ENCODE assay signal across 20 cellular contexts in the genomic region with DNA sequence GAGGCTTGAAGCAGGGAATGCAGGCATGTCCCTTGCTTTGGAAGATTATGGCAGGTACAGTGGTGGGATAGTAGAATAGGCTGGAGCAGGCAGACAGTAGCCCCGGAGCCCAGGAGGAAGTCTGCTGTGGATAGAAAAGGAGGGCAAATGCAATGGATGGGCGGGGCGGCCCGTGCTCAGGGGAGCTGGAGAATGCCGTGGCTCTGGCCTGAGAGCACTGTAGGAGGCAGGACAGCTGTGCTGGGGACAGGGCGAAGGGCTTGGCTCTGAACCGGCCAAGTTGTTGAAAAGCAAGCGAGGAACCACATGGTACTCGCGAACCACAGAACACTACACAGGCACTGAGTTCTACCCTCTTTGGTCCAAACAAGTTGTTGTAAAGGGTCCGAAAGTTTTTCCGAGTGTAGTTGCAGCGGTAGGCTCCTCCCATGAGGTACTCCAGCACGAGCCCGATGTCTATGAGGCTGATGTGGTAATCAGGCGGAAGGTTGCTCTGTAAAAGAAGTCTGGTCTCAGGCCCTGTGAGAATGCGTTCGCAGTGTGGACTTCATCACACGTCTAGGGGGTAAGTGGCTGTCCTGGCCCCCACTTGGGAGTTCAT. TPM values are rescaled to one million over a fixed set of nuclear protein-coding genes. Genes with fewer than 3 reads are reported as not detected.
DNase-seq lines count a peak whose midpoint lies in the region; ATAC-seq, FAIRE-seq and TF ChIP-seq lines count a peak whose summit lies in the region.
"Had no signal": no experiment of that assay in that cellular context is flagged by ENCODE, and none has a peak within 500 bp of the region (broad histone marks: within the 10 kb centered on the region; RNA-seq: fewer than 3 reads in every experiment).

No MANE protein-coding gene starts in this region.

- H2AFZ ChIP-seq in K562 (ENCODE audit: low read depth, low read length) (no peak overlapping the region), trophoblast cell (ENCODE audit: insufficient read depth, low read length, poor library complexity) (no peak overlapping the region)

- no peak overlapping the region for H2BK15ac ChIP-seq in mesendoderm (replicated peaks; ENCODE audit: low read depth)

- no peak overlapping the region for H3K27ac ChIP-seq in K562 (ENCODE audit: extremely low read depth, low read depth, low read length)
- no peak overlapping the region for H3K27ac ChIP-seq in mesendoderm (ENCODE audit: low read depth, low read length)
- H3K27ac ChIP-seq in trophoblast cell (ENCODE audit: low read depth, low read length), result no peak overlapping the region
- H3K27ac ChIP-seq: SK-N-MC had no signal

- H3K79me2 ChIP-seq in K562 (ENCODE audit: control insufficient read depth, insufficient read depth, low read length) (no peaks in the 10 kb centered on the region), mesendoderm (ENCODE audit: control insufficient read depth, insufficient read depth, low read length) (no peaks in the 10 kb centered on the region), trophoblast cell (ENCODE audit: control insufficient read depth, insufficient read depth, low read length, poor library complexity) (no peaks in the 10 kb centered on the region)

- ATAC-seq in K562, result peak; percentile 57
- no peak for ATAC-seq in HG03354 (IDR thresholded peaks at IDR 0.05; ENCODE audit: poor library complexity, severe bottlenecking, unreplicated experiment)

- peak; percentile 37 for FAIRE-seq in K562 (lab: Jason Lieb, UNC)
- FAIRE-seq: RCC 7860 had no signal

- no peak overlapping the region for H3K9ac ChIP-seq in K562 (ENCODE audit: insufficient read depth in 1 of 2, low read depth in 2 of 2, low read length in 2 of 2)
- H3K9ac ChIP-seq in mesendoderm (ENCODE audit: low read length), result no peak overlapping the region
- no peak overlapping the region for H3K9ac ChIP-seq in trophoblast cell (ENCODE audit: low read length)

- no peaks in the 10 kb centered on the region for H3K36me3 ChIP-seq in H7 (replicated peaks; ENCODE audit: control insufficient read depth, insufficient read depth, low read length)
- no peaks in the 10 kb centered on the region for H3K36me3 ChIP-seq in K562 (ENCODE audit: control insufficient read depth, insufficient read depth, low read length)
- no peaks in the 10 kb centered on the region for H3K36me3 ChIP-seq in mesendoderm (ENCODE audit: control insufficient read depth, insufficient read depth, low read length)
- H3K36me3 ChIP-seq in trophoblast cell (ENCODE audit: control insufficient read depth in 1 of 2, insufficient read depth in 2 of 2, low read length in 2 of 2), result no peaks in the 10 kb centered on the region

- no peak overlapping the region for H2BK12ac ChIP-seq in trophoblast cell (ENCODE audit: low read length)

- no peaks in the 10 kb centered on the region for H3K9me1 ChIP-seq in K562 (ENCODE audit: control insufficient read depth, insufficient read depth, low read length)

- no peaks in the 10 kb centered on the region for H3K79me1 ChIP-seq in mesendoderm (ENCODE audit: low read length)
- no peaks in the 10 kb centered on the region for H3K79me1 ChIP-seq in trophoblast cell (ENCODE audit: low read length)

- H3K27me3 ChIP-seq in H7 (ENCODE audit: control insufficient read depth, insufficient read depth, low read length) (no peaks in the 10 kb centered on the region), K562 (ENCODE audit: control insufficient read depth in 2 of 2, insufficient read depth in 2 of 2, low read length in 2 of 2) (peaks cover 31 to 46% of the 10 kb centered on the region in 2 experiments; a peak in 4 of 5 replicates), mesendoderm (ENCODE audit: insufficient read depth, low read length, poor library complexity) (no peaks in the 10 kb centered on the region), trophoblast cell (ENCODE audit: insufficient read depth, low read length) (no peaks in the 10 kb centered on the region)

- BruUV-seq in K562 (replicated peaks; lab: Mats Ljungman, UMichigan), result no TSS peak

- H2BK5ac ChIP-seq in mesendoderm (ENCODE audit: low read length), result no peak overlapping the region
- no peak overlapping the region for H2BK5ac ChIP-seq in trophoblast cell (ENCODE audit: low read depth, low read length, poor library complexity)

- TF ChIP-seq CTCF in K562 (IDR thresholded peaks at IDR 0.05 in 2 of 3, conservative IDR thresholded peaks at IDR 0.05 in 1 of 3; ENCODE audit: insufficient read depth in 2 of 3, low read depth in 1 of 3, low read length in 3 of 3), result no peak

- H3K4me1 ChIP-seq in K562 (replicated peaks in 1 of 2; ENCODE audit: control insufficient read depth in 2 of 2, insufficient read depth in 2 of 2, low read length in 2 of 2) (no peaks in the 10 kb centered on the region), mesendoderm (ENCODE audit: control insufficient read depth, low read depth, low read length) (no peaks in the 10 kb centered on the region), trophoblast cell (ENCODE audit: control insufficient read depth in 1 of 2, insufficient read depth in 2 of 2, low read length in 2 of 2) (no peaks in the 10 kb centered on the region)

- H3K9me3 ChIP-seq in K562 (replicated peaks; ENCODE audit: control insufficient read depth, insufficient read depth, low read depth, low read length), result no peaks in the 10 kb centered on the region
- peaks cover 1% of the 10 kb centered on the region for H3K9me3 ChIP-seq in trophoblast cell (ENCODE audit: insufficient read depth, low read depth, low read length)

- H4K20me1 ChIP-seq in K562 (replicated peaks; ENCODE audit: control insufficient read depth, insufficient read depth, low read length), result no peaks in the 10 kb centered on the region; the same call in 1 of the 2 replicates

- no peak for TF ChIP-seq RAD21 in K562 (CRISPR knock-in tag; conservative IDR thresholded peaks at IDR 0.05 in 1 of 2, IDR thresholded peaks at IDR 0.05 in 1 of 2)

- POLR2A ChIA-PET in K562 (lab: Yijun Ruan, JAX), result interaction anchor here (0.5 kb wide), 1 partner anchor 133 kb away, joined by 3 read pairs; no protein-coding TSS in a partner anchor

- H3K14ac ChIP-seq in trophoblast cell (ENCODE audit: low read length), result no peak overlapping the region

- H3K56ac ChIP-seq in mesendoderm (ENCODE audit: low read length), result no peak overlapping the region

- intact Hi-C loops in K562 (cut with micrococcal nuclease), result no loop called here

- H3K18ac ChIP-seq in mesendoderm (ENCODE audit: low read length) (no peak overlapping the region), trophoblast cell (ENCODE audit: low read length) (no peak overlapping the region)

- H2AK5ac ChIP-seq in mesendoderm (ENCODE audit: low read length) (no peak overlapping the region), trophoblast cell (ENCODE audit: low read length) (no peak overlapping the region)

- in situ Hi-C loops in K562 (cut with MboI), result no loop called here

- H3K4me2 ChIP-seq in K562 (ENCODE audit: insufficient read depth, low read length) (no peak overlapping the region), mesendoderm (ENCODE audit: low read length) (no peak overlapping the region), trophoblast cell (ENCODE audit: low read length) (no peak overlapping the region)

- CTCF ChIA-PET in K562 (lab: Yijun Ruan, JAX; ENCODE audit: low intra/inter-chr PET ratio), result no interaction called here

- H2BK120ac ChIP-seq in mesendoderm (ENCODE audit: low read depth, low read length) (no peak overlapping the region), trophoblast cell (ENCODE audit: insufficient read depth, low read length, poor library complexity) (no peak overlapping the region)

- H4K8ac ChIP-seq in mesendoderm (ENCODE audit: low read depth, low read length), result no peak overlapping the region
- no peak overlapping the region for H4K8ac ChIP-seq in trophoblast cell (ENCODE audit: low read depth, low read length)

- DNase-seq in H7 (peak; percentile 67), K562 (ENCODE audit: extremely low read depth in 1 of 4, low spot score in 3 of 4) (no peak), mesendoderm (no peak), trophoblast cell (peak; percentile 27 to 44), dermis blood vessel endothelial cell (no peak), NCI-H1694 treated with DMSO at 0.1 percent for 48 hours (lab: John Stamatoyannopoulos, UW) (no peak)
- DNase-seq: C1 segment of cervical spinal cord, DMS79, HCEC 1CT, KG1, NCI-H1105 treated with DMSO at 0.1 percent for 48 hours, NCI-H187, NCI-H2107, NCI-H510A treated with DMSO at 0.1 percent for 48 hours, NCI-H774, SHP77 had no signal

- peak overlapping the region; percentile 38 for H3K23ac ChIP-seq in mesendoderm (ENCODE audit: low read length)
- no peak overlapping the region for H3K23ac ChIP-seq in trophoblast cell (ENCODE audit: low read length)

- H3K4me3 ChIP-seq in H7 (ENCODE audit: insufficient read depth, low read depth, low read length), result no peak overlapping the region
- H3K4me3 ChIP-seq in K562, result no peak overlapping the region
- no peak overlapping the region for H3K4me3 ChIP-seq in mesendoderm (ENCODE audit: low read length)
- H3K4me3 ChIP-seq in trophoblast cell (ENCODE audit: low read depth, low read length), result no peak overlapping the region
- H3K4me3 ChIP-seq: SK-N-MC had no signal

- H3K4ac ChIP-seq in mesendoderm (ENCODE audit: low read depth, low read length) (no peak overlapping the region), trophoblast cell (ENCODE audit: low read depth, low read length) (no peak overlapping the region)

- H4K5ac ChIP-seq in mesendoderm (ENCODE audit: low read length), result no peak overlapping the region

- no peak overlapping the region for H4K91ac ChIP-seq in trophoblast cell (ENCODE audit: low read depth, low read length)

- TF ChIP-seq POLR2A in K562 (conservative IDR thresholded peaks at IDR 0.05), result no peak

- 5% methylated on average over 19 of the region's 19 CpGs for WGBS in K562 (ENCODE audit: insufficient coverage, low coverage, missing lambda C conversion rate)
- no CpG with 5 or more reads among the region's 19 CpGs for WGBS in mesendoderm (ENCODE audit: extremely low coverage, insufficient coverage, low lambda C conversion rate)
- WGBS in trophoblast cell (ENCODE audit: extremely low coverage, insufficient coverage, insufficient read length), result no CpG with 5 or more reads among the region's 19 CpGs

- no peak for TF ChIP-seq EP300 in K562 (IDR thresholded peaks at IDR 0.05; ENCODE audit: low read length)

- H4K12ac ChIP-seq in trophoblast cell (ENCODE audit: low read depth, low read length), result no peak overlapping the region

RNA-seq across cellular contexts. Expression of a gene that starts 54.7 kb away (rescaled TPM):
- total RNA-seq in H7 (2014; rRNA removed; shearing (Covaris generic)), result 0.48 and 0.89 TPM in 2 replicates
- 0.07 TPM in 1 of 2 replicates, not detected in the other for total RNA-seq in K562 (2011; cell fraction: chromatin; rRNA removed; ENCODE audit: low replicate concordance)
- not detected in 2 replicates for total RNA-seq in K562 (2011; cell fraction: nucleolus; rRNA removed)
- not detected in 2 replicates for total RNA-seq in K562 (2011; cell fraction: nucleoplasm; rRNA removed)
- total RNA-seq in K562 (2014; rRNA removed), result not detected in 2 replicates
- 0.03 TPM in 1 of 2 replicates, not detected in the other for total RNA-seq in K562 (2014; rRNA removed; fragmentation: Illumina TruSeq; extraction: Trizol)
- total RNA-seq in K562 (2015; rRNA removed; fragmentation: Illumina TruSeq; extraction: Trizol), result 0.04 TPM in 1 of 2 replicates, not detected in the other
- total RNA-seq in K562 (2021), result not detected in 2 replicates
- 0.01 TPM in 1 of 2 replicates, not detected in the other for polyA plus RNA-seq in K562 (2011; rRNA removed)
- 0.01 TPM in 1 of 2 replicates, not detected in the other for polyA plus RNA-seq in K562 (2011; cell fraction: cytosol; rRNA removed)
- not detected in 2 replicates for polyA plus RNA-seq in K562 (2011; cell fraction: nucleus; rRNA removed)
- polyA plus RNA-seq in K562 (2012), result 0.01 and 0.06 TPM in 2 replicates
- 0.03 TPM in 1 of 2 replicates, not detected in the other for polyA plus RNA-seq in K562 (2014; fragmentation: Illumina TruSeq; extraction: Trizol)
- under 1 TPM; 0.03 to 0.06 TPM for polyA plus RNA-seq in K562 (2014; fragmentation: Nextera tagmentation; extraction: Ambion mirVana)
- polyA plus RNA-seq in K562 (2014; rRNA removed), result 0.01 TPM in 1 of 2 replicates, not detected in the other
- not detected in 2 replicates for polyA minus RNA-seq in K562 (2011; rRNA and poly(A)+ RNA removed)
- polyA minus RNA-seq in K562 (2011; cell fraction: cytosol; rRNA and poly(A)+ RNA removed), result not detected in 2 replicates
- polyA minus RNA-seq in K562 (2011; cell fraction: nucleus; rRNA and poly(A)+ RNA removed), result not detected in 2 replicates
- polyA plus RNA-seq in mesendoderm (2013, experiment 1 of 2), result 0.21 TPM
- 0.27 TPM for polyA plus RNA-seq in mesendoderm (2013, experiment 2 of 2)
- 0.03 and 0.04 TPM in 2 replicates for polyA plus RNA-seq in trophoblast cell (2013)
- 1.9 TPM in 1 of 2 replicates, not detected in the other for total RNA-seq in dermis blood vessel endothelial cell
- total RNA-seq: OCI-LY7 had no signal

RNA-seq across cellular contexts. Expression of a gene that starts 55.4 kb away (rescaled TPM):
- 10.5 and 11.0 TPM in 2 replicates for total RNA-seq in H7 (2014; rRNA removed; shearing (Covaris generic))
- 14.0 and 34.0 TPM in 2 replicates for total RNA-seq in K562 (2011; cell fraction: chromatin; rRNA removed; ENCODE audit: low replicate concordance)
- 9.2 and 9.6 TPM in 2 replicates for total RNA-seq in K562 (2011; cell fraction: nucleolus; rRNA removed)
- 14.1 and 22.3 TPM in 2 replicates for total RNA-seq in K562 (2011; cell fraction: nucleoplasm; rRNA removed)
- total RNA-seq in K562 (2014; rRNA removed), result 3.4 and 3.9 TPM in 2 replicates
- total RNA-seq in K562 (2014; rRNA removed; fragmentation: Illumina TruSeq; extraction: Trizol), result 4.8 and 6.1 TPM in 2 replicates
- total RNA-seq in K562 (2015; rRNA removed; fragmentation: Illumina TruSeq; extraction: Trizol), result 6.3 and 6.8 TPM in 2 replicates
- total RNA-seq in K562 (2021), result 6.4 and 6.6 TPM in 2 replicates
- polyA plus RNA-seq in K562 (2011; rRNA removed), result 4.8 and 5.7 TPM in 2 replicates
- polyA plus RNA-seq in K562 (2011; cell fraction: cytosol; rRNA removed), result 0.91 and 2.4 TPM in 2 replicates
- 9.6 and 12.8 TPM in 2 replicates for polyA plus RNA-seq in K562 (2011; cell fraction: nucleus; rRNA removed)
- 3.3 and 4.7 TPM in 2 replicates for polyA plus RNA-seq in K562 (2012)
- 5.4 and 5.7 TPM in 2 replicates for polyA plus RNA-seq in K562 (2014; fragmentation: Illumina TruSeq; extraction: Trizol)
- 1 to 10 TPM; 1.6 to 1.8 TPM for polyA plus RNA-seq in K562 (2014; fragmentation: Nextera tagmentation; extraction: Ambion mirVana)
- 3.5 and 4.0 TPM in 2 replicates for polyA plus RNA-seq in K562 (2014; rRNA removed)
- 10.5 and 12.9 TPM in 2 replicates for polyA minus RNA-seq in K562 (2011; rRNA and poly(A)+ RNA removed)
- 2.9 and 5.3 TPM in 2 replicates for polyA minus RNA-seq in K562 (2011; cell fraction: cytosol; rRNA and poly(A)+ RNA removed)
- polyA minus RNA-seq in K562 (2011; cell fraction: nucleus; rRNA and poly(A)+ RNA removed), result 11.6 and 17.3 TPM in 2 replicates
- 12.0 TPM for polyA plus RNA-seq in mesendoderm (2013, experiment 1 of 2)
- polyA plus RNA-seq in mesendoderm (2013, experiment 2 of 2), result 11.9 TPM
- polyA plus RNA-seq in trophoblast cell (2013), result 33.5 and 34.1 TPM in 2 replicates
- 76.1 and 109 TPM in 2 replicates for total RNA-seq in dermis blood vessel endothelial cell

Comparison
In these comparisons a context has a peak if more than half of its experiments do, and no peak if none do; other contexts are left out.
1. DNase-seq: peak in H7 (single experiment) and trophoblast cell (2 of 2); none in K562 (0 of 4), mesendoderm (single experiment), dermis blood vessel endothelial cell (single experiment) and NCI-H1694 treated with DMSO at 0.1 percent for 48 hours (single experiment).